Comparison of ENCODE assay signal across 8 cellular contexts in genomic region chr5:40798856-40799210, GRCh38. TPM values are rescaled to one million over a fixed set of nuclear protein-coding genes. Genes with fewer than 3 reads are reported as not detected.
DNase-seq lines count a peak whose midpoint lies in the region; ATAC-seq and TF ChIP-seq lines count a peak whose summit lies in the region.

No MANE protein-coding gene starts in this region.

- peak overlapping the region; percentile 91 for H3K27ac Mint-ChIP-seq in mesothelial cell of epicardium

- H3K9me3 ChIP-seq in heart right ventricle (no peaks in the 10 kb centered on the region), breast epithelium (no peaks in the 10 kb centered on the region), aorta (ENCODE audit: control insufficient read depth, low read length) (no peaks in the 10 kb centered on the region)

- WGBS in heart right ventricle, 2 donors = 9 to 14% methylated on average over 4 of the region's 4 CpGs
- 2% methylated on average over 4 of the region's 4 CpGs for WGBS in aorta, 2 donors

- H3K27me3 ChIP-seq in heart right ventricle (no peaks in the 10 kb centered on the region), breast epithelium (no peaks in the 10 kb centered on the region), aorta (ENCODE audit: control insufficient read depth in 1 of 2, insufficient read depth in 2 of 2, low read length in 1 of 2) (no peaks in the 10 kb centered on the region)

- TF ChIP-seq POLR2A in breast epithelium (IDR thresholded peaks at IDR 0.05) = no peak

- ATAC-seq in heart right ventricle (no peak), Right ventricle myocardium inferior (no peak), aorta (ENCODE audit: low FRiP score) (no peak), HG03354 (IDR thresholded peaks at IDR 0.05; ENCODE audit: poor library complexity, severe bottlenecking, unreplicated experiment) (no peak), HG02970 (IDR thresholded peaks at IDR 0.05; ENCODE audit: low FRiP score, unreplicated experiment) (no peak)

- intact Hi-C loops in heart right ventricle (cut with DNase I) = loop anchor here in 2 of 10 donors (1.0 kb wide), 1 partner anchor 44 kb away; the partner anchor contains the start of gene TTC33 (in 2 of the 2)
- intact Hi-C loops in Right ventricle myocardium inferior (cut with DNase I) = loop anchor here (1.0 kb wide), 2 partner anchors 36 to 44 kb away; partner anchors contain the start of genes RPL37 and TTC33
- intact Hi-C loops in breast epithelium (cut with DNase I; ENCODE audit: low total_unique reads) = no loop called here
- intact Hi-C loops in aorta (cut with DNase I) = loop anchor here in 1 of 2 donors (1.0 kb wide), 1 partner anchor 36 kb away; the partner anchor contains the start of gene RPL37

- peaks cover 0 to 9% (median 0%) of the 10 kb centered on the region in 9 donors for H3K36me3 ChIP-seq in heart right ventricle
- no peaks in the 10 kb centered on the region for H3K36me3 ChIP-seq in breast epithelium
- no peaks in the 10 kb centered on the region for H3K36me3 ChIP-seq in aorta (ENCODE audit: control insufficient read depth in 1 of 2, insufficient read depth in 2 of 2, low read length in 1 of 2)

- no peak for DNase-seq in heart right ventricle
- DNase-seq in Right ventricle myocardium inferior (ENCODE audit: missing footprints) = no peak
- no peak for DNase-seq in breast epithelium (ENCODE audit: low spot score in 2 of 2)
- no peak for DNase-seq in mesothelial cell of epicardium (ENCODE audit: low spot score in 2 of 2, unreplicated experiment in 2 of 2)
- DNase-seq in aorta = no peak
- DNase-seq in NCI-H146 (lab: John Stamatoyannopoulos, UW) = no peak

- H3K4me3 ChIP-seq in heart right ventricle = peak overlapping the region; percentile 74 to 99 (median 93)
- peak overlapping the region; percentile 92 to 97 (median 97) for H3K4me3 ChIP-seq in breast epithelium
- H3K4me3 ChIP-seq in aorta (ENCODE audit: low read length in 2 of 2) = peak overlapping the region; percentile 62 to 98

- peak overlapping the region in 9 of 10 donors; percentile 90 to 96 (median 94) for H3K27ac ChIP-seq in heart right ventricle
- H3K27ac ChIP-seq in breast epithelium = peak overlapping the region; percentile 90 to 98
- peak overlapping the region in 1 of 2 donors; percentile 62 for H3K27ac ChIP-seq in aorta (ENCODE audit: low read depth in 1 of 2, low read length in 2 of 2)

- TF ChIP-seq CTCF in heart right ventricle (IDR thresholded peaks at IDR 0.05) (no peak), breast epithelium (IDR thresholded peaks at IDR 0.05) (no peak), mesothelial cell of epicardium (IDR thresholded peaks at IDR 0.05; ENCODE audit: unreplicated experiment) (no peak)

- peaks cover 0 to 38% (median 27%) of the 10 kb centered on the region in 9 donors for H3K4me1 ChIP-seq in heart right ventricle
- no peaks in the 10 kb centered on the region for H3K4me1 ChIP-seq in breast epithelium
- peaks cover 0 to 5% of the 10 kb centered on the region in 2 donors for H3K4me1 ChIP-seq in aorta (ENCODE audit: control insufficient read depth in 1 of 2, insufficient read depth in 2 of 2, low read length in 2 of 2)

- no peaks in the 10 kb centered on the region for H3K9me3 Mint-ChIP-seq in mesothelial cell of epicardium

- peaks cover 5% of the 10 kb centered on the region for H3K36me3 Mint-ChIP-seq in mesothelial cell of epicardium

- H3K27me3 Mint-ChIP-seq in mesothelial cell of epicardium (ENCODE audit: low read depth) = no peaks in the 10 kb centered on the region

- peak overlapping the region; percentile 91 for H3K4me3 Mint-ChIP-seq in mesothelial cell of epicardium

- H3K4me1 Mint-ChIP-seq in mesothelial cell of epicardium = peaks cover 20% of the 10 kb centered on the region

RNA-seq across cellular contexts. Expression of gene PRKAA1, which starts 0.7 kb away (rescaled TPM):
- total RNA-seq in heart right ventricle (10 to 100 TPM; 37.2 to 53.2 (median 42.7) TPM), Right ventricle myocardium inferior (33.6 TPM), breast epithelium (100 to 1,000 TPM; 100 to 134 (median 112) TPM), mesothelial cell of epicardium (56.3 to 60.4 TPM (median 57.7 TPM) in 3 replicates), aorta (100 to 1,000 TPM; 103 to 104 TPM)
- polyA plus RNA-seq in heart right ventricle (10 to 100 TPM; 11.0 to 28.5 TPM), aorta (10 to 100 TPM; 20.5 to 49.8 TPM)

RNA-seq across cellular contexts. Expression of gene RPL37, which starts 36.2 kb away (rescaled TPM):
- 100 to 1,000 TPM; 530 to 829 (median 577) TPM for total RNA-seq in heart right ventricle
- 1,000 to 10,000 TPM; 1,171 to 1,864 TPM for polyA plus RNA-seq in heart right ventricle
- 693 TPM for total RNA-seq in Right ventricle myocardium inferior
- total RNA-seq in breast epithelium = 100 to 1,000 TPM; 165 to 341 (median 206) TPM
- total RNA-seq in mesothelial cell of epicardium = 1,420 to 1,502 TPM (median 1,461 TPM) in 3 replicates
- total RNA-seq in aorta = 100 to 1,000 TPM; 772 to 916 TPM
- polyA plus RNA-seq in aorta = 1,000 to 10,000 TPM; 1,304 to 1,463 TPM

RNA-seq across cellular contexts. Expression of gene CARD6, which starts 42.3 kb away (rescaled TPM):
- total RNA-seq in heart right ventricle = 1 to 10 TPM; 4.4 to 9.1 (median 5.4) TPM
- 1 to 10 TPM; 2.7 to 3.3 TPM for polyA plus RNA-seq in heart right ventricle
- total RNA-seq in Right ventricle myocardium inferior = 7.1 TPM
- 10 to 100 TPM; 16.1 to 25.8 (median 16.7) TPM for total RNA-seq in breast epithelium
- total RNA-seq in mesothelial cell of epicardium = 1.3 to 1.5 TPM (median 1.4 TPM) in 3 replicates
- total RNA-seq in aorta = 10 to 100 TPM; 10.4 to 19.8 TPM
- 1 to 10 TPM; 4.6 to 4.8 TPM for polyA plus RNA-seq in aorta

RNA-seq across cellular contexts. Expression of gene TTC33, which starts 43.1 kb away (rescaled TPM):
- 10 to 100 TPM; 12.9 to 20.1 (median 17.9) TPM for total RNA-seq in heart right ventricle
- 1 to 10 TPM; 6.4 to 7.2 TPM for polyA plus RNA-seq in heart right ventricle
- total RNA-seq in Right ventricle myocardium inferior = 19.3 TPM
- 10 to 100 TPM; 17.6 to 28.1 (median 18.4) TPM for total RNA-seq in breast epithelium
- total RNA-seq in mesothelial cell of epicardium = 20.1 to 22.7 TPM (median 21.1 TPM) in 3 replicates
- total RNA-seq in aorta = 10 to 100 TPM; 18.7 to 19.4 TPM
- polyA plus RNA-seq in aorta = 10 to 100 TPM; 11.9 to 13.0 TPM
